Comparison of ENCODE assay signal across 1 cellular context in genomic region chr20:49324306-49324705, GRCh38.
TF ChIP-seq lines count a peak whose summit lies in the region.

No MANE protein-coding gene starts in this region.

TF ChIP-seq in HepG2, 621 proteins besides CTCF, POLR2A, EP300 and RAD21 (continued from another document):
- TF ChIP-seq AFF4 (CRISPR knock-in tag; IDR thresholded peaks at IDR 0.05), result no peak
- no peak for TF ChIP-seq ZNF318 (CRISPR knock-in tag; IDR thresholded peaks at IDR 0.05)
- TF ChIP-seq ZNF766 (CRISPR knock-in tag; IDR thresholded peaks at IDR 0.05; ENCODE audit: borderline replicate concordance), result no peak
- TF ChIP-seq ZNF781 (CRISPR knock-in tag; IDR thresholded peaks at IDR 0.05; ENCODE audit: borderline replicate concordance, not compliant biosample characterization), result no peak
- no peak for TF ChIP-seq MAF1 (CRISPR knock-in tag; IDR thresholded peaks at IDR 0.05; ENCODE audit: borderline replicate concordance)
- no peak for TF ChIP-seq NFE2L1 (CRISPR knock-in tag; IDR thresholded peaks at IDR 0.05; ENCODE audit: borderline replicate concordance)
- peak; percentile 83 for TF ChIP-seq CREB1 (IDR thresholded peaks at IDR 0.05)
- TF ChIP-seq CREB1 (CRISPR knock-in tag; IDR thresholded peaks at IDR 0.05), result no peak
TF ChIP-seq in HepG2: peak in this region for 2.
